8 cellular contexts compared by ENCODE assay signal in genomic region chr9:129802833-129803678, GRCh38. TPM values are rescaled to one million over a fixed set of nuclear protein-coding genes. Genes with fewer than 3 reads are reported as not detected.
A peak's percentile ranks its signal among the peaks of the same experiment; 100 is the strongest.
DNase-seq lines count a peak whose midpoint lies in the region; ATAC-seq, FAIRE-seq and TF ChIP-seq lines count a peak whose summit lies in the region.

A gene with protein sequence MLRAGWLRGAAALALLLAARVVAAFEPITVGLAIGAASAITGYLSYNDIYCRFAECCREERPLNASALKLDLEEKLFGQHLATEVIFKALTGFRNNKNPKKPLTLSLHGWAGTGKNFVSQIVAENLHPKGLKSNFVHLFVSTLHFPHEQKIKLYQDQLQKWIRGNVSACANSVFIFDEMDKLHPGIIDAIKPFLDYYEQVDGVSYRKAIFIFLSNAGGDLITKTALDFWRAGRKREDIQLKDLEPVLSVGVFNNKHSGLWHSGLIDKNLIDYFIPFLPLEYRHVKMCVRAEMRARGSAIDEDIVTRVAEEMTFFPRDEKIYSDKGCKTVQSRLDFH (plus strand): TSS chr9:129803184. CDS start chr9:129803213, 29 bp downstream.

- no peaks in the 10 kb centered on the region for H3K9me3 ChIP-seq in kidney (ENCODE audit: control insufficient read depth in 1 of 2, low read length in 2 of 2)

- H3K27ac ChIP-seq in kidney (ENCODE audit: low read depth in 2 of 2, low read length in 2 of 2): peak within 1 kb of the TSS; percentile 78 to 87

- no peak for TF ChIP-seq CTCF in AG10803 (conservative IDR thresholded peaks at IDR 0.05; ENCODE audit: low read length)
- TF ChIP-seq CTCF in kidney (IDR thresholded peaks at IDR 0.05; ENCODE audit: borderline replicate concordance, extremely low read depth, insufficient read depth): no peak

- ATAC-seq in GM19043 (IDR thresholded peaks at IDR 0.05; ENCODE audit: low read depth, unreplicated experiment) (peak; percentile 89), HG03378 (IDR thresholded peaks at IDR 0.05; ENCODE audit: unreplicated experiment) (peak; percentile 86)

- H3K9ac ChIP-seq in kidney (ENCODE audit: low read length in 2 of 2): peak within 1 kb of the TSS; percentile 73 to 92

- H3K4me3 ChIP-seq in AG10803 (ENCODE audit: low read length) (peak within 1 kb of the TSS; percentile 75), kidney (ENCODE audit: low read length in 2 of 2) (peak within 1 kb of the TSS; percentile 64 to 81)

- intact Hi-C loops in kidney (cut with DNase I): no loop called here

- DNase-seq in AG10803 (ENCODE audit: low read depth) (peak; percentile 90), NCI-H460 (ENCODE audit: extremely low read depth, low read depth) (peak; percentile 88), cerebellar nuclear complex (lab: John Stamatoyannopoulos, UW) (peak; percentile 62 to 84), kidney (peak; percentile 98)
- DNase-seq in activated CD4-positive, alpha-beta T cell treated with anti-CD3 and anti-CD28 coated beads for 1 hour: peak; percentile 92
- peak; percentile 87 to 92 for DNase-seq in stimulated activated CD4-positive, alpha-beta T cell treated with anti-CD3 and anti-CD28 coated beads, Interleukin-15, amount 100 ng/mL, for 1 hour (ENCODE audit: low read depth in 1 of 2, low spot score in 1 of 2)

- peaks cover 3 to 6% of the 10 kb centered on the region in 2 donors for H3K36me3 ChIP-seq in kidney (ENCODE audit: control insufficient read depth in 1 of 2, insufficient read depth in 2 of 2, low read length in 2 of 2)

- no peak for FAIRE-seq in kidney (lab: Jason Lieb, UNC)

- H3K4me1 ChIP-seq in kidney (ENCODE audit: control insufficient read depth in 1 of 2, insufficient read depth in 1 of 2, low read depth in 1 of 2, low read length in 2 of 2): peaks cover 6 to 7% of the 10 kb centered on the region in 2 donors

RNA-seq across cellular contexts. Expression of the gene that starts here (rescaled TPM):
- total RNA-seq in NCI-H460 (2014; rRNA removed; shearing (Covaris generic)): 36.0 and 37.8 TPM in 2 replicates
- 33.4 and 64.5 TPM in 2 replicates for polyA plus RNA-seq in NCI-H460 (2014; cell fraction: nucleus; rRNA removed)
- 21.4 TPM for total RNA-seq in kidney
- 10.1 TPM for polyA plus RNA-seq in kidney (ENCODE audit: insufficient read depth, low read depth, low replicate concordance)

Comparison
In these comparisons a context has a peak if more than half of its experiments do, and no peak if none do; other contexts are left out.
1. Peak in every context shown above with its lines: DNase-seq, ATAC-seq, H3K4me3 ChIP-seq and H3K27ac ChIP-seq.